In the genomic region with DNA sequence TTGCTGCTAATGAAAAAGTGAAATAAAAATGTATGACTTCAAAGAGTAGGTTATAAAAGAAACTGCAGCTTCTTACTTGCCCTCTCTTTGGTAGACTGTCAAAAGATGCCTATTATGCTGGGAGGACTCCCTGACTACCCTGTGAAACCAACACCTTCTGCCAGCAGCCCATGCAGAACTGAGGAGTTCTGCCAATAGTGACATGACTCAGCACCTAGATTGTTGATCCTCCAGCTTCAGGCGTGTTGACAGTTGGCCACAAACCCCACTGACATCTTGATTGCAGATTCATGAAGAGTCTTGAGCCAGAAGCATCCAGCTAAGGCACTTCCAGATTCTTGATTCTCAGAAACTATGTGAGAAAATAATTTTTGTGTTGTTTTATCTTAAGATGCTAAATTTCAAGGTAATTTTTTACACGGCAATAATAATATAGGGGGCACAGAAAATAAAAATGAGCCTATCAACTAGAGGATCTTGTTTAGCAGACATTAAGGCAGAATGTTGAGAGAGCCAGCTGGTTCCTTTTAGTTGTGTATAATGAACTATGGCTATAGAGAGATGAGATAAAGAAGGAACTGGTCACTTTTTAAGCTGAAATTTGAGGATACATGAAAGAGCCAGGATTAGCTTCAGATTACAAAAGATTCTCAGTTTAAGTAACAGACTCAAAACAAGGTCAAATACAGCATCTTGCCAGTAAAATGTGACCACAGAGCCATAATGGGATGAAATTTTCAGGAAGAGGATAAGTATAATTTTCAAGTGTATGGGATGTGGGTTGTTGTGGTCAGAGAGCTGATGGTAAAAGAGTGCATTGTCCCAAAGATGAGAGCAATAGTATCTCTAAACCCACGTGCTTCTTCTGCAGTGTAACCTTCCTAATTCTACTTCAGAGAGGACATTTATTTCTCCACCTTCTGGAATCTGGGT, we compare ENCODE assay signal across 1 cellular context.
TF ChIP-seq lines count a peak whose summit lies in the region.

No MANE protein-coding gene starts in this region.

TF ChIP-seq in GM23338, 12 proteins besides CTCF, POLR2A, EP300 and RAD21 (continued from another document):
- TF ChIP-seq ZNF462 (CRISPR knock-in tag; IDR thresholded peaks at IDR 0.05) (no peak), EZH2phosphoT487 (IDR thresholded peaks at IDR 0.05; ENCODE audit: unreplicated experiment) (no peak), NANOG (IDR thresholded peaks at IDR 0.05; ENCODE audit: borderline replicate concordance) (no peak), POLR2AphosphoS5 (IDR thresholded peaks at IDR 0.05; ENCODE audit: low read depth) (no peak), ETS1 (IDR thresholded peaks at IDR 0.05) (no peak), ZNF331 (CRISPR knock-in tag; IDR thresholded peaks at IDR 0.05; ENCODE audit: low read depth) (no peak), JUNB (IDR thresholded peaks at IDR 0.05; ENCODE audit: unreplicated experiment) (no peak), ZNF114 (CRISPR knock-in tag; IDR thresholded peaks at IDR 0.05) (no peak), EZH2 (IDR thresholded peaks at IDR 0.05; ENCODE audit: low read depth, unreplicated experiment) (no peak), STAT1 (IDR thresholded peaks at IDR 0.05; ENCODE audit: unreplicated experiment) (no peak)
- TF ChIP-seq, protein P1, sequence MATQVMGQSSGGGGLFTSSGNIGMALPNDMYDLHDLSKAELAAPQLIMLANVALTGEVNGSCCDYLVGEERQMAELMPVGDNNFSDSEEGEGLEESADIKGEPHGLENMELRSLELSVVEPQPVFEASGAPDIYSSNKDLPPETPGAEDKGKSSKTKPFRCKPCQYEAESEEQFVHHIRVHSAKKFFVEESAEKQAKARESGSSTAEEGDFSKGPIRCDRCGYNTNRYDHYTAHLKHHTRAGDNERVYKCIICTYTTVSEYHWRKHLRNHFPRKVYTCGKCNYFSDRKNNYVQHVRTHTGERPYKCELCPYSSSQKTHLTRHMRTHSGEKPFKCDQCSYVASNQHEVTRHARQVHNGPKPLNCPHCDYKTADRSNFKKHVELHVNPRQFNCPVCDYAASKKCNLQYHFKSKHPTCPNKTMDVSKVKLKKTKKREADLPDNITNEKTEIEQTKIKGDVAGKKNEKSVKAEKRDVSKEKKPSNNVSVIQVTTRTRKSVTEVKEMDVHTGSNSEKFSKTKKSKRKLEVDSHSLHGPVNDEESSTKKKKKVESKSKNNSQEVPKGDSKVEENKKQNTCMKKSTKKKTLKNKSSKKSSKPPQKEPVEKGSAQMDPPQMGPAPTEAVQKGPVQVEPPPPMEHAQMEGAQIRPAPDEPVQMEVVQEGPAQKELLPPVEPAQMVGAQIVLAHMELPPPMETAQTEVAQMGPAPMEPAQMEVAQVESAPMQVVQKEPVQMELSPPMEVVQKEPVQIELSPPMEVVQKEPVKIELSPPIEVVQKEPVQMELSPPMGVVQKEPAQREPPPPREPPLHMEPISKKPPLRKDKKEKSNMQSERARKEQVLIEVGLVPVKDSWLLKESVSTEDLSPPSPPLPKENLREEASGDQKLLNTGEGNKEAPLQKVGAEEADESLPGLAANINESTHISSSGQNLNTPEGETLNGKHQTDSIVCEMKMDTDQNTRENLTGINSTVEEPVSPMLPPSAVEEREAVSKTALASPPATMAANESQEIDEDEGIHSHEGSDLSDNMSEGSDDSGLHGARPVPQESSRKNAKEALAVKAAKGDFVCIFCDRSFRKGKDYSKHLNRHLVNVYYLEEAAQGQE (IDR thresholded peaks at IDR 0.05; ENCODE audit: unreplicated experiment): no peak
